Comparison of ENCODE assay signal across 8 cellular contexts in the genomic region with DNA sequence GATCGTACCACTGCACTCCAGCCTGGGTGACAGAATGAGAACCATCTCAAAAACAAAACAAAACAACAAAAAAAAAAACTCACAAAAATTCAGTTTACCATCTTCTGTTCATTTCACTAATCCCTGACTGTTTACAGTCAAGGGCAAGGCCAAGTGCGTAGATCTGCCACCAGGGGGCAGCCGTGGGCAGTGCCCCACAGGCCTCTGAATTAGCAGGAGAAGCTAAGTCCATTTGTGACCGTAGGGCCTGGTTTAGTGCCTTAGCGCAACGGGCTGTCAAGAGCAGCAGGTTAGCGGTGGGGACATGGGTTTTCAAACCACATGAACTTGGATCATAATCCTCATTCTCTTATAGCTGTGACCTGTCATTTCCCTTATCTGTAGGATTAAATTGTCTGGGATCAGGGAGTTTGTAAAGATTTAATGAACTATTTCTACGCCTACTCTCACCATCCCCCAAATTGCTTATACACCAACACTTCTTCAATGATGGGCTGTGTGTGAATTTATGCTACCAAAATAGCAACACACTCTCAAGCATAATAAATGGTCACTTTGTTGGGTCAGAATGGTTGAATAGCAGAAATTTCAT. TPM values are rescaled to one million over a fixed set of nuclear protein-coding genes. Genes with fewer than 3 reads are reported as not detected.
DNase-seq lines count a peak whose midpoint lies in the region; ATAC-seq and TF ChIP-seq lines count a peak whose summit lies in the region.

No MANE protein-coding gene starts in this region.

- POLR2A ChIA-PET in T-cell (lab: Charles Lee), result no interaction called here

- WGBS in adrenal gland, 4 donors, result 19 to 24% (median 20%) methylated on average over 8 of the region's 8 CpGs

- H3K4me3 ChIP-seq in adrenal gland (no peak overlapping the region), right atrium auricular region (no peak overlapping the region)

- ATAC-seq in GM21367 (IDR thresholded peaks at IDR 0.05; ENCODE audit: unreplicated experiment), result peak; percentile 67
- ATAC-seq in T-cell (replicated peaks in 1 of 4), result peak; percentile 76 to 84 (median 78)
- ATAC-seq in sciatic nerve, result peak; percentile 91
- no peak for ATAC-seq in HG03175 (IDR thresholded peaks at IDR 0.05; ENCODE audit: unreplicated experiment)

- H3K27ac ChIP-seq in C4-2B, result no peak overlapping the region
- no peak overlapping the region for H3K27ac ChIP-seq in adrenal gland
- no peak overlapping the region for H3K27ac ChIP-seq in right atrium auricular region

- TF ChIP-seq CTCF in C4-2B (conservative IDR thresholded peaks at IDR 0.05) (peak; percentile 94), adrenal gland (IDR thresholded peaks at IDR 0.05) (peak; percentile 74 to 99 (median 90)), right atrium auricular region (IDR thresholded peaks at IDR 0.05) (peak; percentile 92 to 97)

- no peaks in the 10 kb centered on the region for H3K9me3 ChIP-seq in adrenal gland (replicated peaks in 1 of 3)
- no peaks in the 10 kb centered on the region for H3K9me3 ChIP-seq in right atrium auricular region

- peaks cover 4 to 8% (median 6%) of the 10 kb centered on the region in 3 donors for H3K4me1 Mint-ChIP-seq in T-cell

- H3K27ac Mint-ChIP-seq in T-cell, result no peak overlapping the region

- H3K27me3 ChIP-seq in adrenal gland (no peaks in the 10 kb centered on the region), right atrium auricular region (no peaks in the 10 kb centered on the region)

- intact Hi-C loops in adrenal gland (cut with DNase I), result loop anchor here in 1 of 2 donors (10.0 kb wide), 1 partner anchor 347 kb away; no protein-coding TSS in a partner anchor
- intact Hi-C loops in sciatic nerve (cut with DNase I), result loop anchor here (1.0 to 10.0 kb wide), 2 partner anchors 26 to 347 kb away; no protein-coding TSS in a partner anchor

- peaks cover 3 to 12% of the 10 kb centered on the region in 2 donors for H3K27me3 Mint-ChIP-seq in T-cell

- H3K4me1 ChIP-seq in adrenal gland (replicated peaks in 1 of 2) (no peaks in the 10 kb centered on the region), right atrium auricular region (peaks cover 0 to 6% of the 10 kb centered on the region in 2 donors)

- CTCF ChIA-PET in T-cell (lab: Charles Lee), result interaction anchor here (0.6 to 2.3 kb wide), 11 partner anchors 10 to 1402 kb away, joined by 3 to 8 read pairs (median 3); a partner anchor contains a TSS

- no peaks in the 10 kb centered on the region for H3K9me3 Mint-ChIP-seq in T-cell

- no peak overlapping the region for H3K4me3 Mint-ChIP-seq in T-cell

- DNase-seq in NCI-H146 (lab: John Stamatoyannopoulos, UW) (peak; percentile 56), T-cell (peak; percentile 36 to 76 (median 64)), adrenal gland (peak; percentile 76 to 93 (median 82)), right atrium auricular region (ENCODE audit: low spot score) (peak; percentile 86), sciatic nerve (ENCODE audit: low spot score) (peak; percentile 90)

- no peak for TF ChIP-seq POLR2A in adrenal gland (IDR thresholded peaks at IDR 0.05)

- H3K36me3 ChIP-seq in adrenal gland (replicated peaks in 1 of 2) (no peaks in the 10 kb centered on the region), right atrium auricular region (no peaks in the 10 kb centered on the region)

- no peaks in the 10 kb centered on the region for H3K36me3 Mint-ChIP-seq in T-cell

RNA-seq across cellular contexts. Expression of a gene that starts 49.0 kb away (rescaled TPM):
- total RNA-seq in T-cell (10 to 100 TPM; 28.1 to 30.8 (median 28.6) TPM), adrenal gland (10 to 100 TPM; 36.5 to 77.8 (median 63.4) TPM), right atrium auricular region (10 to 100 TPM; 34.4 to 55.9 TPM), sciatic nerve (88.8 TPM)
- polyA plus RNA-seq in adrenal gland, result 10 to 100 TPM; 21.6 to 57.5 (median 24.3) TPM

RNA-seq across cellular contexts. Expression of a gene that starts 49.3 kb away (rescaled TPM):
- total RNA-seq in T-cell, result 10 to 100 TPM; 34.4 to 49.9 (median 43.5) TPM
- total RNA-seq in adrenal gland, result 10 to 100 TPM; 34.3 to 79.5 (median 41.0) TPM
- 10 to 100 TPM; 16.0 to 25.3 (median 18.4) TPM for polyA plus RNA-seq in adrenal gland
- total RNA-seq in right atrium auricular region, result 10 to 100 TPM; 41.7 to 71.8 TPM
- 40.4 TPM for total RNA-seq in sciatic nerve
